Comparison of ENCODE assay signal across 18 cellular contexts in genomic region chr5:85646641-85647040, GRCh38.
"Had no signal": no experiment of that assay in that cellular context is flagged by ENCODE, and none has a peak within 500 bp of the region (broad histone marks: within the 10 kb centered on the region; RNA-seq: fewer than 3 reads in every experiment).

No MANE protein-coding gene starts in this region.

- H3K79me2 ChIP-seq: hepatocyte had no signal

- H3K9me3 ChIP-seq: left lung, tibial artery had no signal

- DNase-seq: activated CD4-positive, alpha-beta memory T cell treated with anti-CD3 and anti-CD28 coated beads for 36 hours; activated CD4-positive, alpha-beta T cell treated with anti-CD3 and anti-CD28 coated beads for 48 hours; activated effector memory CD4-positive, alpha-beta T cell treated with anti-CD3 and anti-CD28 coated beads, Interleukin-2, amount 50 U/mL, for 16 hours; activated naive CD4-positive, alpha-beta T cell treated with anti-CD3 and anti-CD28 coated beads, Interleukin-2, amount 10 ng/mL, durations not matched to agents 7 days and 5 days; activated T-cell treated with anti-CD3 and anti-CD28 coated beads for 4 hours; anterior cingulate cortex; brain microvascular endothelial cell; caudate nucleus; dermis blood vessel endothelial cell; effector CD8-positive, alpha-beta T cell; foreskin keratinocyte; immature natural killer cell; naive thymus-derived CD8-positive, alpha-beta T cell; stimulated activated CD4-positive, alpha-beta T cell treated with anti-CD3 and anti-CD28 coated beads, Interleukin-4, amount 100 ng/mL, for 1 hour; stimulated activated naive CD4-positive, alpha-beta T cell treated with Interleukin-2 at 50 U/mL for 16 hours; tibial artery had no signal

- H3K4me1 ChIP-seq: foreskin keratinocyte, left lung, tibial artery had no signal

- H3K27me3 ChIP-seq: brain microvascular endothelial cell, foreskin keratinocyte, hepatocyte, left lung, tibial artery had no signal

- H3K4me2 ChIP-seq: hepatocyte had no signal

- H3K27ac ChIP-seq: brain microvascular endothelial cell, foreskin keratinocyte, hepatocyte, left lung, tibial artery had no signal

- H2AFZ ChIP-seq: hepatocyte had no signal

- H3K36me3 ChIP-seq: brain microvascular endothelial cell, left lung, tibial artery had no signal

- ATAC-seq: foreskin keratinocyte; left lung; naive thymus-derived CD8-positive, alpha-beta T cell had no signal

- H3K4me3 ChIP-seq: hepatocyte, left lung, tibial artery had no signal
